ENCODE assay signal across 23 cellular contexts in genomic region chr2:185876234-185876633, GRCh38.
"Had no signal": no experiment of that assay in that cellular context is flagged by ENCODE, and none has a peak within 500 bp of the region (broad histone marks: within the 10 kb centered on the region; RNA-seq: fewer than 3 reads in every experiment).

No MANE protein-coding gene starts in this region.

- H2AFZ ChIP-seq: hepatocyte, neural progenitor cell had no signal

- H3K9ac ChIP-seq: neural progenitor cell had no signal

- H3K4me2 ChIP-seq: hepatocyte, neural progenitor cell had no signal

- H3K4me3 Mint-ChIP-seq: naive thymus-derived CD8-positive, alpha-beta T cell; nephron; neural progenitor cell; stimulated activated naive B cell treated with anti-CD40 and anti-IgM and Interleukin-4, amounts not matched to agents 10 μg/mL and 1 μg/mL and 100 μg/mL, for 72 hours; stimulated activated naive CD8-positive, alpha-beta T cell treated with anti-CD3 and anti-CD28 coated beads, Interleukin-15, Interleukin-2, amounts not matched to agents 100 ng/mL and 50 ng/mL, for 24 hours; type B pancreatic cell had no signal

- H3K4me3 ChIP-seq: heart left ventricle, hepatocyte, left lung, lower lobe of right lung, neural progenitor cell, ovary, right atrium auricular region, skin epidermis, tibial nerve, vagina had no signal

- H3K9me3 ChIP-seq: lower lobe of right lung, ovary, right atrium auricular region, tibial nerve, vagina had no signal

- H3K27ac Mint-ChIP-seq: nephron; progenitor cell of endocrine pancreas; stimulated activated naive B cell treated with anti-CD40 and anti-IgM and Interleukin-4, amounts not matched to agents 10 μg/mL and 1 μg/mL and 100 μg/mL, for 72 hours; stimulated activated naive CD8-positive, alpha-beta T cell treated with anti-CD3 and anti-CD28 coated beads, Interleukin-15, Interleukin-2, amounts not matched to agents 100 ng/mL and 50 ng/mL, for 24 hours; type B pancreatic cell had no signal

- FAIRE-seq: keratinocyte had no signal

- H3K27me3 Mint-ChIP-seq: naive thymus-derived CD8-positive, alpha-beta T cell; progenitor cell of endocrine pancreas; stimulated activated naive B cell treated with anti-CD40 and anti-IgM and Interleukin-4, amounts not matched to agents 10 μg/mL and 1 μg/mL and 100 μg/mL, for 72 hours; stimulated activated naive CD8-positive, alpha-beta T cell treated with anti-CD3 and anti-CD28 coated beads, Interleukin-15, Interleukin-2, amounts not matched to agents 100 ng/mL and 50 ng/mL, for 24 hours; type B pancreatic cell had no signal

- H3K9me3 Mint-ChIP-seq: nephron; neural progenitor cell; stimulated activated naive B cell treated with anti-CD40 and anti-IgM and Interleukin-4, amounts not matched to agents 10 μg/mL and 1 μg/mL and 100 μg/mL, for 72 hours; stimulated activated naive CD8-positive, alpha-beta T cell treated with anti-CD3 and anti-CD28 coated beads, Interleukin-15, Interleukin-2, amounts not matched to agents 100 ng/mL and 50 ng/mL, for 24 hours; type B pancreatic cell had no signal

- H3K79me2 ChIP-seq: hepatocyte had no signal

- ATAC-seq: heart left ventricle; left colon; left lung; lower lobe of right lung; naive thymus-derived CD8-positive, alpha-beta T cell; sciatic nerve had no signal

- DNase-seq: heart left ventricle; left colon; left lung; lower lobe of right lung; mammary epithelial cell; mesenchymal stem cell; naive thymus-derived CD8-positive, alpha-beta T cell; ovary; stimulated activated CD4-positive, alpha-beta T cell treated with anti-CD3 and anti-CD28 coated beads, Interleukin-4, amount 100 ng/mL, for 24 hours; stimulated activated naive B cell treated with anti-CD40 and anti-IgM and Interleukin-4, amounts not matched to agents 10 μg/mL and 1 μg/mL and 100 μg/mL, for 72 hours; substantia nigra had no signal

- H3K27me3 ChIP-seq: heart left ventricle, hepatocyte, left lung, neural progenitor cell, ovary, right atrium auricular region, tibial nerve, vagina had no signal

- H3K36me3 ChIP-seq: heart left ventricle, left lung, lower lobe of right lung, neural progenitor cell, ovary, right atrium auricular region, vagina had no signal

- H3K4me1 Mint-ChIP-seq: naive thymus-derived CD8-positive, alpha-beta T cell; nephron; stimulated activated naive B cell treated with anti-CD40 and anti-IgM and Interleukin-4, amounts not matched to agents 10 μg/mL and 1 μg/mL and 100 μg/mL, for 72 hours had no signal

- H3K36me3 Mint-ChIP-seq: naive thymus-derived CD8-positive, alpha-beta T cell; neural progenitor cell; type B pancreatic cell had no signal

- H3K27ac ChIP-seq: heart left ventricle, hepatocyte, left lung, lower lobe of right lung, neural progenitor cell, ovary, right atrium auricular region, skin epidermis, tibial nerve, vagina had no signal

- H3K4me1 ChIP-seq: heart left ventricle, left lung, lower lobe of right lung, neural progenitor cell, right atrium auricular region, tibial nerve, vagina had no signal
